ENCODE assay signal across 17 cellular contexts in the genomic region with DNA sequence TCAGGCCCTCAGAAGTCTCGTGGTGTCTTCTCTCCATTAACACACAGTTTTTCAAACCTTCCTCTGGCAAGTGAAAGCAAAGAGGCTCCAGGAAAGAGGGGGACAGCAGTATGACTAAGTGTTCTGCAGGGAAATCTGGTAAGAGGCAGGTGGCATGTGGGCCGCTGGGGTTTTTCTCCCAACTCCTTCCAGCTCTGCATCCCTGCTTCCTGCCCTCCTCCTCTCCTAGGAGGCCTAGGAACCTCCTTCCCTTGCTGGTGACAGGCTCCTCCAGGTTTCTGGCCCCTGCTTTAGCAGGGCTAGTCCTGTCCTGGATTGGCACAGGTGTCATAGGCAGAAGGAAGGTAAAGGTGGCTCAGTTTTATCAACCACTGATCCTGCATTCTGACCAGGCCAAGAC.
"Had no signal": no experiment of that assay in that cellular context is flagged by ENCODE, and none has a peak within 500 bp of the region (broad histone marks: within the 10 kb centered on the region; RNA-seq: fewer than 3 reads in every experiment).

No MANE protein-coding gene starts in this region.

- H3K4me1 ChIP-seq: colonic mucosa, pancreas, sigmoid colon, spleen, upper lobe of right lung had no signal

- H3K27ac ChIP-seq: colonic mucosa, pancreas, sigmoid colon, spleen, upper lobe of right lung, VCaP had no signal

- H3K36me3 ChIP-seq: colonic mucosa, pancreas, sigmoid colon, spleen, upper lobe of right lung had no signal

- H3K9me3 ChIP-seq: colonic mucosa, pancreas, sigmoid colon, spleen, upper lobe of right lung had no signal

- H3K4me3 ChIP-seq: colonic mucosa, pancreas, sigmoid colon, spleen, upper lobe of right lung had no signal

- H3K27me3 ChIP-seq: colonic mucosa, pancreas, sigmoid colon, spleen, upper lobe of right lung had no signal

- DNase-seq: activated CD4-positive, alpha-beta T cell treated with anti-CD3 and anti-CD28 coated beads, Interleukin-2, amount 50 U/mL, for 1 hour; activated CD4-positive, CD25-positive, alpha-beta regulatory T cell treated with anti-CD3 and anti-CD28 coated beads, Interleukin-2, amount 50 U/mL, for 72 hours; activated CD8-positive, alpha-beta memory T cell treated with anti-CD3 and anti-CD28 coated beads, Interleukin-2, amount 50 U/mL, for 4 hours; activated naive CD4-positive, alpha-beta T cell treated with anti-CD3 and anti-CD28 coated beads for 36 hours; activated T-cell treated with anti-CD3 and anti-CD28 coated beads, Interleukin-2, amount 50 U/mL, for 4 hours; central memory CD4-positive, alpha-beta T cell; colonic mucosa; erythroblast; foreskin melanocyte; pancreas; sigmoid colon; spleen; stimulated activated naive B cell treated with anti-CD40 and anti-IgM and Interleukin-4, amounts not matched to agents 10 μg/mL and 1 μg/mL and 100 μg/mL, for 72 hours; T-helper 2 cell; upper lobe of right lung had no signal

- ATAC-seq: activated T-cell treated with anti-CD3 and anti-CD28 coated beads, Interleukin-2, amount 50 U/mL, for 4 hours; left lobe of liver; pancreas; stimulated activated naive B cell treated with anti-CD40 and anti-IgM and Interleukin-4, amounts not matched to agents 10 μg/mL and 1 μg/mL and 100 μg/mL, for 72 hours; upper lobe of right lung had no signal
